17 cellular contexts compared by ENCODE assay signal in the genomic region with DNA sequence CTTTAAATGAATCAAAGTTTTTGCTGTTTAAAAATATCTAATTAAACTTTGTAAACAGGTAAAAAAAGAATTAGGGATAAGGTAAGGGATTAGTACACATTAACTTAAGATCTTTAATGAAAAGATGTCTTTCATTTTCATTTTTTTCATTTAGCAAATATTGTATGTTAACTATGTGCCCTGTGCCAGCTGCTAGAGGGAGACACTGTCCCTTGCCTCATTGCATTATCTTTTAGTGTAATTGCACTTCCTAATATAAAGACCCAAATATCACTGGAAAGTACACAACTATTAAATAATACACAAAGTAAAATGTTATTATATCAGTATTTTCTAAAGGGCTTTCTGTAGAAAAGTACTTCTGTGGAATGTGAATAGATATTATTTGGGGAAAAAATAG.
DNase-seq lines count a peak whose midpoint lies in the region; ATAC-seq, FAIRE-seq and TF ChIP-seq lines count a peak whose summit lies in the region.
"Had no signal": no experiment of that assay in that cellular context is flagged by ENCODE, and none has a peak within 500 bp of the region (broad histone marks: within the 10 kb centered on the region; RNA-seq: fewer than 3 reads in every experiment).

No MANE protein-coding gene starts in this region.

- ATAC-seq in HepG2 = no peak
- ATAC-seq in GM18858 (IDR thresholded peaks at IDR 0.05; ENCODE audit: unreplicated experiment) = no peak
- no peak for ATAC-seq in HG02973 (IDR thresholded peaks at IDR 0.05; ENCODE audit: unreplicated experiment)
- no peak for ATAC-seq in HG03432 (IDR thresholded peaks at IDR 0.05; ENCODE audit: unreplicated experiment)

- FAIRE-seq in HepG2 (lab: Jason Lieb, UNC) (no peak), bronchial epithelial cell (lab: Jason Lieb, UNC) (no peak)
- FAIRE-seq: A204.1 had no signal

- H2AFZ ChIP-seq in HepG2 (ENCODE audit: low read length) = no peak overlapping the region
- H2AFZ ChIP-seq: PC-9 had no signal

- H3K4me1 ChIP-seq in liver (ENCODE audit: control insufficient read depth in 4 of 4, insufficient read depth in 4 of 4, low read length in 3 of 4) = peaks cover 0 to 9% (median 4%) of the 10 kb centered on the region in 4 donors
- H3K4me1 ChIP-seq in HepG2 (ENCODE audit: insufficient read depth, low read length) = no peaks in the 10 kb centered on the region
- H3K4me1 ChIP-seq in colonic mucosa = no peaks in the 10 kb centered on the region

- in situ Hi-C loops in HepG2 (cut with HindIII; ENCODE audit: extremely low pct_ligation_motif_present, low pct_unique_long_range_greater_than_20kb) = no loop called here

- no peaks in the 10 kb centered on the region for H3K36me3 ChIP-seq in liver (ENCODE audit: control insufficient read depth in 4 of 4, insufficient read depth in 3 of 4, low read depth in 1 of 4, low read length in 3 of 4)
- H3K36me3 ChIP-seq in HepG2 (replicated peaks in 1 of 2; ENCODE audit: control insufficient read depth in 1 of 2, insufficient read depth in 2 of 2, low read length in 2 of 2) = no peaks in the 10 kb centered on the region
- no peaks in the 10 kb centered on the region for H3K36me3 ChIP-seq in bronchial epithelial cell (ENCODE audit: control insufficient read depth, insufficient read depth, low read length)
- no peaks in the 10 kb centered on the region for H3K36me3 ChIP-seq in colonic mucosa
- H3K36me3 ChIP-seq: MG63 had no signal

- DNase-seq in HepG2 (ENCODE audit: low spot score) (no peak), bronchial epithelial cell (ENCODE audit: low read depth) (peak; percentile 3), inferior parietal cortex (ENCODE audit: extremely low spot score) (peak; percentile 38), colonic mucosa (no peak)
- DNase-seq: C1 segment of cervical spinal cord, GF-D8, GOT3, MG63, NCI-H1092, NCI-H146, PC-9 had no signal

- H3K9ac ChIP-seq in liver (ENCODE audit: low read depth in 1 of 2, low read length in 2 of 2) (no peak overlapping the region), HepG2 (ENCODE audit: insufficient read depth, low read depth, low read length) (no peak overlapping the region), colonic mucosa (ENCODE audit: low read depth in 2 of 2, low read length in 2 of 2) (no peak overlapping the region)
- H3K9ac ChIP-seq: KMS-11 had no signal

- no peaks in the 10 kb centered on the region for H3K79me2 ChIP-seq in HepG2 (ENCODE audit: insufficient read depth, low read length)

- POLR2A ChIA-PET in HepG2 (lab: Yijun Ruan, JAX) = no interaction called here

- intact Hi-C loops in HepG2 (cut with micrococcal nuclease; ENCODE audit: unreplicated experiment) = no loop called here
- intact Hi-C loops in colonic mucosa (cut with DNase I) = no loop called here

- no peaks in the 10 kb centered on the region for H3K9me3 ChIP-seq in liver (ENCODE audit: control insufficient read depth in 4 of 4, low read length in 3 of 4)
- H3K9me3 ChIP-seq in HepG2 (ENCODE audit: low read length) = no peaks in the 10 kb centered on the region
- H3K9me3 ChIP-seq in colonic mucosa = no peaks in the 10 kb centered on the region
- H3K9me3 ChIP-seq: MG63 had no signal

- no peak for TF ChIP-seq CTCF in liver (IDR thresholded peaks at IDR 0.05; ENCODE audit: low read depth, low read length, missing input control)
- TF ChIP-seq CTCF in HepG2 (CRISPR knock-in tag; IDR thresholded peaks at IDR 0.05) = no peak
- no peak for TF ChIP-seq CTCF in bronchial epithelial cell (IDR thresholded peaks at IDR 0.05; ENCODE audit: insufficient read depth, low read length, severe bottlenecking)
- no peak for TF ChIP-seq CTCF in colonic mucosa (IDR thresholded peaks at IDR 0.05)

- TF ChIP-seq RAD21 in liver (IDR thresholded peaks at IDR 0.05) = peak; percentile 24 to 43
- TF ChIP-seq RAD21 in HepG2 (CRISPR knock-in tag; IDR thresholded peaks at IDR 0.05) = no peak

- CTCF ChIA-PET in HepG2 (lab: Yijun Ruan, JAX; ENCODE audit: low intra/inter-chr PET ratio, low total read pairs) = no interaction called here

- H3K27ac ChIP-seq in liver (ENCODE audit: low read depth in 1 of 2, low read length in 2 of 2) (no peak overlapping the region), HepG2 (ENCODE audit: extremely low read length, insufficient read depth, low read length) (no peak overlapping the region), colonic mucosa (no peak overlapping the region)
- H3K27ac ChIP-seq: KMS-11, PC-9 had no signal

- H3K27me3 ChIP-seq in liver (ENCODE audit: control insufficient read depth in 4 of 4, insufficient read depth in 4 of 4, low read length in 3 of 4) = no peaks in the 10 kb centered on the region
- H3K27me3 ChIP-seq in HepG2 (ENCODE audit: control insufficient read depth in 1 of 2, insufficient read depth in 2 of 2, low read length in 2 of 2) = no peaks in the 10 kb centered on the region
- H3K27me3 ChIP-seq in bronchial epithelial cell (ENCODE audit: control insufficient read depth, insufficient read depth, low read length) = no peaks in the 10 kb centered on the region
- H3K27me3 ChIP-seq in colonic mucosa = no peaks in the 10 kb centered on the region
- H3K27me3 ChIP-seq: MG63 had no signal

- no peak overlapping the region for H3K4me2 ChIP-seq in HepG2 (ENCODE audit: low read depth, low read length)
- H3K4me2 ChIP-seq: KMS-11, PC-9 had no signal

- no peak for TF ChIP-seq EP300 in HepG2 (IDR thresholded peaks at IDR 0.05; ENCODE audit: low read depth in 2 of 2, low read length in 2 of 2)
- no peak for TF ChIP-seq EP300 in HepG2 (CRISPR knock-in tag; IDR thresholded peaks at IDR 0.05; ENCODE audit: borderline replicate concordance)

- no TSS peak for BruUV-seq in HepG2 (replicated peaks; lab: Mats Ljungman, UMichigan)

- no peak for TF ChIP-seq POLR2A in HepG2 (IDR thresholded peaks at IDR 0.05; ENCODE audit: insufficient read depth in 1 of 2, low read depth in 2 of 2, low read length in 2 of 2)

- no peaks in the 10 kb centered on the region for H4K20me1 ChIP-seq in HepG2 (ENCODE audit: insufficient read depth, low read length)

- no peak overlapping the region for H3K4me3 ChIP-seq in liver (ENCODE audit: low read depth in 1 of 3, low read length in 3 of 3)
- no peak overlapping the region for H3K4me3 ChIP-seq in HepG2 (replicated peaks in 1 of 3; ENCODE audit: insufficient read depth in 1 of 3, low read depth in 2 of 3, low read length in 3 of 3)
- H3K4me3 ChIP-seq in bronchial epithelial cell (ENCODE audit: low read depth, low read length) = no peak overlapping the region
- no peak overlapping the region for H3K4me3 ChIP-seq in colonic mucosa
- H3K4me3 ChIP-seq: MG63, PC-9 had no signal

TF ChIP-seq in liver, 16 proteins besides CTCF, POLR2A, EP300 and RAD21 (continues in another document):
- TF ChIP-seq HNF4A (conservative IDR thresholded peaks at IDR 0.05) (no peak), GABPA (IDR thresholded peaks at IDR 0.05 in 1 of 2, conservative IDR thresholded peaks at IDR 0.05 in 1 of 2) (no peak), HNF4G (IDR thresholded peaks at IDR 0.05) (no peak)
- TF ChIP-seq, protein P1, sequence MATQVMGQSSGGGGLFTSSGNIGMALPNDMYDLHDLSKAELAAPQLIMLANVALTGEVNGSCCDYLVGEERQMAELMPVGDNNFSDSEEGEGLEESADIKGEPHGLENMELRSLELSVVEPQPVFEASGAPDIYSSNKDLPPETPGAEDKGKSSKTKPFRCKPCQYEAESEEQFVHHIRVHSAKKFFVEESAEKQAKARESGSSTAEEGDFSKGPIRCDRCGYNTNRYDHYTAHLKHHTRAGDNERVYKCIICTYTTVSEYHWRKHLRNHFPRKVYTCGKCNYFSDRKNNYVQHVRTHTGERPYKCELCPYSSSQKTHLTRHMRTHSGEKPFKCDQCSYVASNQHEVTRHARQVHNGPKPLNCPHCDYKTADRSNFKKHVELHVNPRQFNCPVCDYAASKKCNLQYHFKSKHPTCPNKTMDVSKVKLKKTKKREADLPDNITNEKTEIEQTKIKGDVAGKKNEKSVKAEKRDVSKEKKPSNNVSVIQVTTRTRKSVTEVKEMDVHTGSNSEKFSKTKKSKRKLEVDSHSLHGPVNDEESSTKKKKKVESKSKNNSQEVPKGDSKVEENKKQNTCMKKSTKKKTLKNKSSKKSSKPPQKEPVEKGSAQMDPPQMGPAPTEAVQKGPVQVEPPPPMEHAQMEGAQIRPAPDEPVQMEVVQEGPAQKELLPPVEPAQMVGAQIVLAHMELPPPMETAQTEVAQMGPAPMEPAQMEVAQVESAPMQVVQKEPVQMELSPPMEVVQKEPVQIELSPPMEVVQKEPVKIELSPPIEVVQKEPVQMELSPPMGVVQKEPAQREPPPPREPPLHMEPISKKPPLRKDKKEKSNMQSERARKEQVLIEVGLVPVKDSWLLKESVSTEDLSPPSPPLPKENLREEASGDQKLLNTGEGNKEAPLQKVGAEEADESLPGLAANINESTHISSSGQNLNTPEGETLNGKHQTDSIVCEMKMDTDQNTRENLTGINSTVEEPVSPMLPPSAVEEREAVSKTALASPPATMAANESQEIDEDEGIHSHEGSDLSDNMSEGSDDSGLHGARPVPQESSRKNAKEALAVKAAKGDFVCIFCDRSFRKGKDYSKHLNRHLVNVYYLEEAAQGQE (IDR thresholded peaks at IDR 0.05) = no peak

Comparison
In these comparisons a context has a peak if more than half of its experiments do, and no peak if none do; other contexts are left out.
1. DNase-seq: peak in bronchial epithelial cell (single experiment) and inferior parietal cortex (single experiment); none in HepG2 (single experiment) and colonic mucosa (single experiment).